11 cellular contexts compared by ENCODE assay signal in the genomic region with DNA sequence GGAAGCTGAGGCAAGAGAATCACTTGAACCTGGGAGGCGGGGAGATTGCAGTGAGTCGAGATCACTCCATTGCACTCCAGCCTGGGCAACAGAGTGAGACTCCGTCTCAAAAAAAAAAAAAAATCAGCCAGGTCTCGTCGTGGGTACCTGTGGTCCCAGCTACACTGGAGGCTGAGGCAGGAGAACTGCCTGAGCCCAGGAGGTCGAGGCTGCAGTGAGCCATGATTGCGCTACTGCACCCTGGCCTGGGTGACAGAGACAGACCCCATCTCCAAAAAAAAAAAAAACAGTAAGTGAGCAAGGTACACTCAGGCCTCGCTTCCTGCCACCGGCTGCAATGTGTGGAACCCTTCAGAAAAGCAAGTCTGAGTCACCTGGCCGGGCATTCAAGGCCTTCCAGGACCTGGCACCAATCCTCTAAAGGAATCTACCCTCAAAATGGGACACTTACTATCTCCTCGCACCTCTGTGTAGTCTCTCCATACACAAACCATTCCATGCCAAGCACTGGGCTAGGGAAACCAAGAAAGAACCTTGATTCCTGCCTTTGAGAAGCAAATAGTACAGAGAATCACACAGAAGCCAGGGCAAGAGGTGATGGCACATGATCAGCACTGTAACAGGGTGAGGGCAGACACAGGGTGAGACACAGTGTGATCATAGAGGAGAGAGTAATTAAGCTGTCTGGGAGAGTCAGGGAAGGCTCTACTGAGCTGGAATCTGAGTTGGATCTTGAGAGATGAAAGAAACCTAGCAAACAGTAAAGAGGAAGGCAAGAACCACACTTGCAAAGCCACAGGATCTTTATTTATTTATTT. TPM values are rescaled to one million over a fixed set of nuclear protein-coding genes. Genes with fewer than 3 reads are reported as not detected.
A peak's percentile ranks its signal among the peaks of the same experiment; 100 is the strongest.
DNase-seq lines count a peak whose midpoint lies in the region; ATAC-seq lines count a peak whose summit lies in the region.
"Had no signal": no experiment of that assay in that cellular context is flagged by ENCODE, and none has a peak within 500 bp of the region (broad histone marks: within the 10 kb centered on the region; RNA-seq: fewer than 3 reads in every experiment).

No MANE protein-coding gene starts in this region.

- H3K36me3 Mint-ChIP-seq in IgD-negative memory B cell, result peaks cover 6% of the 10 kb centered on the region
- peaks cover 22% of the 10 kb centered on the region for H3K36me3 Mint-ChIP-seq in memory B cell

- peaks cover 68% of the 10 kb centered on the region for H3K4me1 ChIP-seq in BLaER1

- peak; percentile 28 for DNase-seq in amniotic epithelial cell (ENCODE audit: low read depth)
- no peak for DNase-seq in memory B cell (ENCODE audit: low spot score in 2 of 2)
- no peak for DNase-seq in GOT3 (lab: John Stamatoyannopoulos, UW)
- no peak for DNase-seq in T-helper 9 cell
- DNase-seq in NK-92 treated with Interleukin-12 subunit alpha and Interleukin-12 subunit beta, amount 100 ng/mL, for 24 hours (lab: John Stamatoyannopoulos, UW), result no peak
- DNase-seq: activated effector memory CD4-positive, alpha-beta T cell treated with anti-CD3 and anti-CD28 coated beads, Interleukin-2, amount 50 U/mL, for 16 hours; DMS79 treated with DMSO at 0.1 percent for 48 hours; RPMI8226 had no signal

- peaks cover 29 to 53% (median 50%) of the 10 kb centered on the region in 3 donors for H3K4me1 Mint-ChIP-seq in IgD-negative memory B cell
- peaks cover 39% of the 10 kb centered on the region for H3K4me1 Mint-ChIP-seq in memory B cell

- H3K4me3 ChIP-seq in BLaER1, result no peak overlapping the region

- peaks cover 30% of the 10 kb centered on the region for H3K36me3 ChIP-seq in BLaER1

- peaks cover 7% of the 10 kb centered on the region; the same call in 1 of the 2 replicates for H3K9me3 ChIP-seq in BLaER1

- ATAC-seq in memory B cell (ENCODE audit: low read depth) (no peak), GM19455 (IDR thresholded peaks at IDR 0.05; ENCODE audit: unreplicated experiment) (no peak)

- H3K27me3 ChIP-seq in BLaER1, result no peaks in the 10 kb centered on the region

- no peak overlapping the region for H3K4me3 Mint-ChIP-seq in IgD-negative memory B cell
- no peak overlapping the region for H3K4me3 Mint-ChIP-seq in memory B cell

- H3K27ac ChIP-seq in BLaER1, result no peak overlapping the region

- H4K20me1 ChIP-seq in BLaER1, result peaks cover 95% of the 10 kb centered on the region

- H3K27ac Mint-ChIP-seq in IgD-negative memory B cell, result peak overlapping the region in 2 of 3 donors; percentile 16 to 50
- H3K27ac Mint-ChIP-seq in memory B cell, result peak overlapping the region; percentile 49

- H3K27me3 Mint-ChIP-seq in IgD-negative memory B cell (no peaks in the 10 kb centered on the region), memory B cell (no peaks in the 10 kb centered on the region)

- H3K4me2 ChIP-seq in BLaER1, result 0 out of 2 replicates have a peak overlapping the region, but pooled peaks have one; percentile 1

- H3K9me3 Mint-ChIP-seq in IgD-negative memory B cell, result peaks cover 0 to 2% (median 0%) of the 10 kb centered on the region in 3 donors
- H3K9me3 Mint-ChIP-seq in memory B cell, result no peaks in the 10 kb centered on the region

- H3K9ac ChIP-seq in BLaER1, result no peak overlapping the region

RNA-seq across cellular contexts. Expression of gene SCAMP2, which starts 9.7 kb away (rescaled TPM):
- 157 TPM for polyA plus RNA-seq in IgD-negative memory B cell

RNA-seq across cellular contexts. Expression of gene ULK3, which starts 20.5 kb away (rescaled TPM):
- 25.2 TPM for polyA plus RNA-seq in IgD-negative memory B cell

RNA-seq across cellular contexts. Expression of gene MPI, which starts 26.4 kb away (rescaled TPM):
- polyA plus RNA-seq in IgD-negative memory B cell, result 43.0 TPM

RNA-seq across cellular contexts. Expression of gene CPLX3, which starts 37.0 kb away (rescaled TPM):
- polyA plus RNA-seq in IgD-negative memory B cell, result not detected

RNA-seq across cellular contexts. Expression of gene FAM219B, which starts 43.2 kb away (rescaled TPM):
- polyA plus RNA-seq in IgD-negative memory B cell, result 42.7 TPM
